ENCODE assay signal across 12 cellular contexts in the genomic region with DNA sequence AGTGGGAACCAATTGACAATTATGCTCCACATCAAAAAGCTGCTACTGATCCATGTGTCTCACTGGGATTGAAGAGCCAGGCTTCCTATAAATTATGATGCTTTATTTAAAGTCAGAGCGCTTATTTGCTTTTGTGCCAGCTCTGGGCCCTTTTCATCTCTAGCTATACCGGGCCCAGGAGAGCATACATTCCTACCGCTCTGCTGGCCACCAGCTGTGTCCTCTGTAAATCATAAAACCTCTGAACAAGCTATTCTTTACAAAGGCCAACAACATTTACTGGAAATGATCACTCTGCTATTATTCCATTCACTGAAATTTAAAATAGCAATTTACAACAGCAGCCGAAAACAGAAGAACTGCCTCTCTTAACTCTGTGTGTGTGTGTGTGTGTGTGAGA.
DNase-seq lines count a peak whose midpoint lies in the region; TF ChIP-seq lines count a peak whose summit lies in the region.
"Had no signal": no experiment of that assay in that cellular context is flagged by ENCODE, and none has a peak within 500 bp of the region (broad histone marks: within the 10 kb centered on the region; RNA-seq: fewer than 3 reads in every experiment).

No MANE protein-coding gene starts in this region.

- TF ChIP-seq POLR2A in breast epithelium (IDR thresholded peaks at IDR 0.05) = no peak

- peaks cover 9 to 39% of the 10 kb centered on the region in 2 donors for H3K4me1 ChIP-seq in breast epithelium

- no peak for TF ChIP-seq CTCF in Calu3 (IDR thresholded peaks at IDR 0.05; ENCODE audit: unreplicated experiment)
- TF ChIP-seq CTCF in breast epithelium (IDR thresholded peaks at IDR 0.05) = no peak
- no peak for TF ChIP-seq CTCF in neural crest cell (conservative IDR thresholded peaks at IDR 0.05)

- peak overlapping the region; percentile 20 to 86 for H3K27ac ChIP-seq in breast epithelium
- H3K27ac ChIP-seq: parathyroid adenoma had no signal

- no peaks in the 10 kb centered on the region for H3K27me3 Mint-ChIP-seq in Calu3 (ENCODE audit: unreplicated experiment)
- no peaks in the 10 kb centered on the region for H3K27me3 Mint-ChIP-seq in neural crest cell (ENCODE audit: low read depth)

- CTCF ChIA-PET in Calu3 (lab: Charles Lee) = interaction anchor here (0.6 to 0.7 kb wide), 2 partner anchors 43 to 79 kb away, joined by 3 to 4 read pairs; no protein-coding TSS in a partner anchor

- H3K4me3 Mint-ChIP-seq in Calu3 (ENCODE audit: low read depth, unreplicated experiment) = peak overlapping the region; percentile 7
- peak overlapping the region; percentile 82 for H3K4me3 Mint-ChIP-seq in neural crest cell
- H3K4me3 Mint-ChIP-seq: activated CD8-positive, alpha-beta T cell treated with anti-CD3 and anti-CD28 coated beads, Interleukin-2, amount 10 ng/mL, durations not matched to agents 7 days and 5 days; CD4-positive, alpha-beta T cell had no signal

- H3K9me3 Mint-ChIP-seq in Calu3 (ENCODE audit: low read depth, unreplicated experiment) (no peaks in the 10 kb centered on the region), neural crest cell (no peaks in the 10 kb centered on the region)
- H3K9me3 Mint-ChIP-seq: CD4-positive, alpha-beta T cell; immature natural killer cell had no signal

- no peaks in the 10 kb centered on the region for H3K27me3 ChIP-seq in breast epithelium

- H3K4me3 ChIP-seq in breast epithelium = no peak overlapping the region

- intact Hi-C loops in Calu3 (cut with micrococcal nuclease; ENCODE audit: unreplicated experiment) = loop anchor here (2.0 to 10.0 kb wide), 13 partner anchors 61 to 1175 kb away; no protein-coding TSS in a partner anchor
- intact Hi-C loops in breast epithelium (cut with DNase I; ENCODE audit: low total_unique reads) = no loop called here

- no peaks in the 10 kb centered on the region for H3K36me3 ChIP-seq in breast epithelium

- no peaks in the 10 kb centered on the region for H3K9me3 ChIP-seq in breast epithelium

- DNase-seq in Calu3 (no peak), NCI-H2227 (lab: John Stamatoyannopoulos, UW; ENCODE audit: unreplicated experiment) (peak; percentile 77), breast epithelium (ENCODE audit: low spot score in 2 of 2) (no peak), neural crest cell (ENCODE audit: low read depth, low spot score) (no peak), 8988T (no peak), ureter (ENCODE audit: low spot score) (no peak), COLO829 (ENCODE audit: low spot score) (no peak)
- no peak for DNase-seq in stimulated activated CD4-positive, alpha-beta T cell treated with anti-CD3 and anti-CD28 coated beads, Interleukin-15, amount 100 ng/mL, for 24 hours
- DNase-seq: activated CD8-positive, alpha-beta T cell treated with anti-CD3 and anti-CD28 coated beads, Interleukin-2, amount 10 ng/mL, durations not matched to agents 7 days and 5 days; CD4-positive, alpha-beta T cell; immature natural killer cell had no signal

- BruUV-seq in Calu3 (replicated peaks; lab: Mats Ljungman, UMichigan) = no TSS peak

- H3K27ac Mint-ChIP-seq in Calu3 (ENCODE audit: unreplicated experiment) = peak overlapping the region; percentile 98
- no peak overlapping the region for H3K27ac Mint-ChIP-seq in neural crest cell (ENCODE audit: unreplicated experiment)
- H3K27ac Mint-ChIP-seq: activated CD8-positive, alpha-beta T cell treated with anti-CD3 and anti-CD28 coated beads, Interleukin-2, amount 10 ng/mL, durations not matched to agents 7 days and 5 days; CD4-positive, alpha-beta T cell; immature natural killer cell had no signal

- H3K36me3 Mint-ChIP-seq in Calu3 (ENCODE audit: insufficient read depth, unreplicated experiment) (peaks cover 11% of the 10 kb centered on the region), neural crest cell (ENCODE audit: low read depth) (no peaks in the 10 kb centered on the region)
- H3K36me3 Mint-ChIP-seq: immature natural killer cell had no signal

- H3K4me1 Mint-ChIP-seq in Calu3 (ENCODE audit: low read depth, unreplicated experiment) (peaks cover 58% of the 10 kb centered on the region), neural crest cell (peaks cover 71% of the 10 kb centered on the region)
